23 cellular contexts compared by ENCODE assay signal in the genomic region with DNA sequence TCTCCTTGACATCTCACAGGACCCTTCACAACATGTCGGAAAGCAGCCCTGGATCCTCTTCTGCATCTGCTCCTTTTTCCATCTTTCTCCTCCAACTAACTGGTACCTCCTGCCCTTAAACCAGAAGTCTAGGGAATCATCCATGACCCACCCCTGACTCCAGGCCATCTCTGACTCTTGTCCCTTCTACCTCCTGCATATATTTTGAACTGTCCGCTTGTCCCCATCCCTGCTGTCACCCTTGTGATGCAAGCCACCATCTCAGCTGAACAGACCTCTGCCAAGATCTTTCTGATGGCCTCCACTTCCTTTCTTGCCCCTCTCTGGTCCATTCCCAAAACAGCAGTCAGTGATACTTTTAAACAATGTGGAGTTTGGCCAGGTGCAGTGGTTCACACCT. TPM values are rescaled to one million over a fixed set of nuclear protein-coding genes. Genes with fewer than 3 reads are reported as not detected.
"Had no signal": no experiment of that assay in that cellular context is flagged by ENCODE, and none has a peak within 500 bp of the region (broad histone marks: within the 10 kb centered on the region; RNA-seq: fewer than 3 reads in every experiment).

No MANE protein-coding gene starts in this region.

- H3K27me3 ChIP-seq: esophagus muscularis mucosa, gastrocnemius medialis, heart right ventricle, ovary, right atrium auricular region, sigmoid colon, tibial artery had no signal

- H3K27ac ChIP-seq: esophagus muscularis mucosa, gastrocnemius medialis, heart right ventricle, ovary, right atrium auricular region, sigmoid colon, skin epidermis, tibial artery had no signal

- H3K9me3 Mint-ChIP-seq: central memory CD8-positive, alpha-beta T cell; immature natural killer cell; naive thymus-derived CD8-positive, alpha-beta T cell had no signal

- ATAC-seq: gastrocnemius medialis, heart right ventricle, left colon, mucosa of descending colon had no signal

- H3K4me3 ChIP-seq: esophagus muscularis mucosa, gastrocnemius medialis, heart right ventricle, mucosa of descending colon, ovary, right atrium auricular region, sigmoid colon, skin epidermis, tibial artery had no signal

- DNase-seq: effector memory CD4-positive, alpha-beta T cell; gastrocnemius medialis; heart right ventricle; immature natural killer cell; left colon; mucosa of descending colon; naive thymus-derived CD8-positive, alpha-beta T cell; ovary; sigmoid colon; stimulated activated CD4-positive, alpha-beta T cell treated with anti-CD3 and anti-CD28 coated beads, Interleukin-2, amount 100 ng/mL, for 24 hours; stimulated activated CD4-positive, alpha-beta T cell treated with anti-CD3 and anti-CD28 coated beads, Interleukin-4, amount 100 ng/mL, for 4 hours; stimulated activated naive CD4-positive, alpha-beta T cell had no signal

- H3K4me1 Mint-ChIP-seq: central memory CD8-positive, alpha-beta T cell; immature natural killer cell had no signal

- H3K36me3 Mint-ChIP-seq: naive thymus-derived CD8-positive, alpha-beta T cell had no signal

- H3K4me1 ChIP-seq: esophagus muscularis mucosa, gastrocnemius medialis, right atrium auricular region, sigmoid colon, tibial artery had no signal

- H3K4me3 Mint-ChIP-seq: central memory CD8-positive, alpha-beta T cell; immature natural killer cell; naive thymus-derived CD8-positive, alpha-beta T cell had no signal

- H3K9me3 ChIP-seq: esophagus muscularis mucosa, gastrocnemius medialis, heart right ventricle, mucosa of descending colon, ovary, right atrium auricular region, sigmoid colon, tibial artery had no signal

- H3K27me3 Mint-ChIP-seq: central memory CD8-positive, alpha-beta T cell had no signal

- H3K36me3 ChIP-seq: esophagus muscularis mucosa, gastrocnemius medialis, heart right ventricle, ovary, right atrium auricular region, sigmoid colon, tibial artery had no signal

RNA-seq across cellular contexts. Expression of gene RIBC2, which starts 7.0 kb away (rescaled TPM):
- total RNA-seq: esophagus muscularis mucosa; gastrocnemius medialis; naive thymus-derived CD8-positive, alpha-beta T cell; right atrium auricular region; sigmoid colon had no signal
- polyA plus RNA-seq: naive thymus-derived CD8-positive, alpha-beta T cell; neural cell had no signal

RNA-seq across cellular contexts. Expression of gene SMC1B, which starts 7.1 kb away (rescaled TPM):
- total RNA-seq: fibroblast of villous mesenchyme, gastrocnemius medialis, left colon, lung microvascular endothelial cell, mucosa of descending colon, posterior vena cava, right atrium auricular region, sigmoid colon, temporal lobe had no signal
- polyA plus RNA-seq: heart right ventricle; naive thymus-derived CD8-positive, alpha-beta T cell; neural cell; urinary bladder had no signal
